In the genomic region with DNA sequence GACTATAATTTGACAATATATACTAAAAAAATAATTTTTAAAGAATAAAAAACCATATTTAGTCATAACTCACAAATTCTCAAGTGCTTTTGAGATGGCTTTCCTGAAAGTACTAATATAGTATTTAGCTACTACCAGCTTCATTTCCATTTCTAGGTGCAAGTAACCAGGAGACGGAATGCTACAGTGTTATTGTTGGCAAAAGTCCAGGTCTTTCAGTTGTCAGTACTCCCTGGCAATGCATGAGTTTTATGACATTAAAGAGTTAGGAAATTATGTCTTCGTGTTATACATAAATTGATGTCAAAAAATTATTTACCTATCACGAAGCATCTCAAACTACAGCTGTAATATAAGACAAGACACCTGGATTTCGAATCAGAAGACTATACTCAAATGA, we compare ENCODE assay signal across 32 cellular contexts. TPM values are rescaled to one million over a fixed set of nuclear protein-coding genes. Genes with fewer than 3 reads are reported as not detected.
DNase-seq lines count a peak whose midpoint lies in the region; ATAC-seq and TF ChIP-seq lines count a peak whose summit lies in the region.
"Had no signal": no experiment of that assay in that cellular context is flagged by ENCODE, and none has a peak within 500 bp of the region (broad histone marks: within the 10 kb centered on the region; RNA-seq: fewer than 3 reads in every experiment).

No MANE protein-coding gene starts in this region.

- H3K4me1 ChIP-seq in endodermal cell (ENCODE audit: control insufficient read depth, insufficient read depth, low read length): no peaks in the 10 kb centered on the region
- H3K4me1 ChIP-seq: parathyroid adenoma, testis had no signal

- no peak overlapping the region for H3K9ac ChIP-seq in endodermal cell (ENCODE audit: extremely low read depth, low read length, poor library complexity, severe bottlenecking)
- H3K9ac ChIP-seq: parathyroid adenoma had no signal

- H3K27ac Mint-ChIP-seq in endodermal cell: no peak overlapping the region
- H3K27ac Mint-ChIP-seq: activated CD4-positive, alpha-beta T cell treated with anti-CD3 and anti-CD28 coated beads, Interleukin-2, amount 10 ng/mL, durations not matched to agents 24 days and 14 days; activated naive CD8-positive, alpha-beta T cell treated with anti-CD3 and anti-CD28 coated beads for 36 hours; dendritic cell treated with granulocyte-macrophage colony-stimulating factor and Interleukin-4, amounts not matched to agents 40 ng/mL and 50 ng/mL, for 4 days; GM23338; HFFc6; WTC11 had no signal

- H3K4me3 ChIP-seq in endodermal cell (ENCODE audit: low read length): no peak overlapping the region
- H3K4me3 ChIP-seq: ascending aorta, GM23338, K562, MG63, testis had no signal

- no peaks in the 10 kb centered on the region for H3K36me3 Mint-ChIP-seq in endodermal cell (ENCODE audit: low read depth)
- H3K36me3 Mint-ChIP-seq: activated naive CD8-positive, alpha-beta T cell treated with anti-CD3 and anti-CD28 coated beads for 36 hours had no signal

- no peaks in the 10 kb centered on the region for H3K27me3 Mint-ChIP-seq in endodermal cell (ENCODE audit: insufficient read depth)
- H3K27me3 Mint-ChIP-seq: activated CD4-positive, alpha-beta T cell treated with anti-CD3 and anti-CD28 coated beads, Interleukin-2, amount 10 ng/mL, durations not matched to agents 24 days and 14 days; activated naive CD8-positive, alpha-beta T cell treated with anti-CD3 and anti-CD28 coated beads for 36 hours; dendritic cell treated with granulocyte-macrophage colony-stimulating factor and Interleukin-4, amounts not matched to agents 40 ng/mL and 50 ng/mL, for 4 days had no signal

- H3K27me3 ChIP-seq in endodermal cell (ENCODE audit: control insufficient read depth, insufficient read depth, low read length, poor library complexity, severe bottlenecking): no peaks in the 10 kb centered on the region
- H3K27me3 ChIP-seq: ascending aorta, MG63, testis had no signal

- no peak for ATAC-seq in GM19397 (IDR thresholded peaks at IDR 0.05; ENCODE audit: unreplicated experiment)
- ATAC-seq: GM23338, K562, left ventricle myocardium superior, right cardiac atrium, WTC11 had no signal

- DNase-seq in DMS153 treated with DMSO at 0.1 percent for 48 hours (lab: John Stamatoyannopoulos, UW; ENCODE audit: unreplicated experiment): peak; percentile 1
- no peak for DNase-seq in DMS153 (lab: John Stamatoyannopoulos, UW)
- DNase-seq in NCI-H510A treated with DMSO at 0.1 percent for 48 hours (lab: John Stamatoyannopoulos, UW): peak; percentile 45
- peak; percentile 83 for DNase-seq in dermis blood vessel endothelial cell
- DNase-seq in left kidney (ENCODE audit: low read depth, low spot score): peak; percentile 1
- no peak for DNase-seq in endodermal cell
- no peak for DNase-seq in NCI-H69 (lab: John Stamatoyannopoulos, UW)
- DNase-seq: activated CD4-positive, alpha-beta T cell treated with anti-CD3 and anti-CD28 coated beads, Interleukin-2, amount 10 ng/mL, durations not matched to agents 24 days and 14 days; activated CD8-positive, alpha-beta memory T cell treated with anti-CD3 and anti-CD28 coated beads for 24 hours; activated naive CD8-positive, alpha-beta T cell treated with anti-CD3 and anti-CD28 coated beads for 36 hours; activated T-cell treated with anti-CD3 and anti-CD28 coated beads for 4 hours; Calu3; central memory CD4-positive, alpha-beta T cell; HFFc6; left ventricle myocardium superior; MG63; NCI-H1105; NCI-H2029; NCI-H345; right cardiac atrium; stimulated activated CD4-positive, alpha-beta T cell treated with anti-CD3 and anti-CD28 coated beads, Interleukin-1b, Interleukin-23, amount 100 ng/mL, for 48 hours; stimulated activated naive CD4-positive, alpha-beta T cell treated with Interleukin-2 at 50 U/mL for 16 hours; T-helper 1 cell; testis had no signal

- no peaks in the 10 kb centered on the region for H3K36me3 ChIP-seq in endodermal cell (ENCODE audit: control insufficient read depth, insufficient read depth, low read length)
- H3K36me3 ChIP-seq: ascending aorta, MG63 had no signal

- H3K9me3 Mint-ChIP-seq in endodermal cell: peaks cover 9% of the 10 kb centered on the region
- H3K9me3 Mint-ChIP-seq: activated CD4-positive, alpha-beta T cell treated with anti-CD3 and anti-CD28 coated beads, Interleukin-2, amount 10 ng/mL, durations not matched to agents 24 days and 14 days; dendritic cell treated with granulocyte-macrophage colony-stimulating factor and Interleukin-4, amounts not matched to agents 40 ng/mL and 50 ng/mL, for 4 days; HFFc6 had no signal

- 100% methylated on average over 1 of the region's 4 CpGs; no CpG with 5 or more reads in 1 of the 2 experiments for WGBS in endodermal cell (ENCODE audit: insufficient coverage in 1 of 2, insufficient read length in 1 of 2), 2 experiments

- H3K4me1 Mint-ChIP-seq in endodermal cell: no peaks in the 10 kb centered on the region
- H3K4me1 Mint-ChIP-seq: activated CD4-positive, alpha-beta T cell treated with anti-CD3 and anti-CD28 coated beads, Interleukin-2, amount 10 ng/mL, durations not matched to agents 24 days and 14 days; activated naive CD8-positive, alpha-beta T cell treated with anti-CD3 and anti-CD28 coated beads for 36 hours had no signal

- no peak for TF ChIP-seq CTCF in endodermal cell (conservative IDR thresholded peaks at IDR 0.05)

- peaks cover 1% of the 10 kb centered on the region for H3K9me3 ChIP-seq in endodermal cell (ENCODE audit: control insufficient read depth, low read length)
- H3K9me3 ChIP-seq: ascending aorta, MG63, testis had no signal

- no peak overlapping the region for H3K4me3 Mint-ChIP-seq in endodermal cell
- H3K4me3 Mint-ChIP-seq: activated CD4-positive, alpha-beta T cell treated with anti-CD3 and anti-CD28 coated beads, Interleukin-2, amount 10 ng/mL, durations not matched to agents 24 days and 14 days; activated naive CD8-positive, alpha-beta T cell treated with anti-CD3 and anti-CD28 coated beads for 36 hours; dendritic cell treated with granulocyte-macrophage colony-stimulating factor and Interleukin-4, amounts not matched to agents 40 ng/mL and 50 ng/mL, for 4 days; GM23338; HFFc6; WTC11 had no signal

- no peak overlapping the region for H3K27ac ChIP-seq in endodermal cell (ENCODE audit: low read depth, low read length)
- H3K27ac ChIP-seq: 22Rv1, ascending aorta, parathyroid adenoma, testis had no signal

RNA-seq across cellular contexts. Expression of gene TMEM47, which starts 45.0 kb away (rescaled TPM):
- total RNA-seq in dermis blood vessel endothelial cell (8.7 and 12.4 TPM in 2 replicates), endodermal cell (10 to 100 TPM; 12.6 to 13.6 TPM)
- 91.6 TPM for polyA plus RNA-seq in endodermal cell (2013, experiment 1 of 2)
- 75.1 TPM for polyA plus RNA-seq in endodermal cell (2013, experiment 2 of 2)
- total RNA-seq: activated CD4-positive, alpha-beta T cell treated with anti-CD3 and anti-CD28 coated beads, Interleukin-2, amount 10 ng/mL, durations not matched to agents 24 days and 14 days; activated naive CD8-positive, alpha-beta T cell treated with anti-CD3 and anti-CD28 coated beads for 36 hours had no signal

Comparison
In these comparisons a context has a peak if more than half of its experiments do, and no peak if none do; other contexts are left out.
1. DNase-seq: peak in DMS153 treated with DMSO at 0.1 percent for 48 hours (single experiment), NCI-H510A treated with DMSO at 0.1 percent for 48 hours (single experiment), dermis blood vessel endothelial cell (single experiment) and left kidney (single experiment); none in DMS153 (single experiment), endodermal cell (single experiment) and NCI-H69 (single experiment).